ENCODE assay signal across 10 cellular contexts in genomic region chr11:119028346-119029068, GRCh38. TPM values are rescaled to one million over a fixed set of nuclear protein-coding genes. Genes with fewer than 3 reads are reported as not detected.
DNase-seq lines count a peak whose midpoint lies in the region; ATAC-seq and TF ChIP-seq lines count a peak whose summit lies in the region.
"Had no signal": no experiment of that assay in that cellular context is flagged by ENCODE, and none has a peak within 500 bp of the region (broad histone marks: within the 10 kb centered on the region; RNA-seq: fewer than 3 reads in every experiment).

No MANE protein-coding gene starts in this region.

- H3K9me3 Mint-ChIP-seq in GM23338, result no peaks in the 10 kb centered on the region; the same call in 2 of the 3 replicates

- H3K27me3 Mint-ChIP-seq in GM23338 (ENCODE audit: insufficient read depth, low read depth, poor library complexity), result peaks cover 25% of the 10 kb centered on the region

- no peak overlapping the region for H3K14ac ChIP-seq in trophoblast cell (ENCODE audit: low read length)

- peaks cover 9% of the 10 kb centered on the region for H3K36me3 ChIP-seq in GM23338 (ENCODE audit: insufficient read depth)
- H3K36me3 ChIP-seq in trophoblast cell (ENCODE audit: control insufficient read depth in 1 of 2, insufficient read depth in 2 of 2, low read length in 2 of 2), result peaks cover 22 to 35% of the 10 kb centered on the region in 2 experiments
- H3K36me3 ChIP-seq in ascending aorta, result peaks cover 0 to 22% of the 10 kb centered on the region in 2 donors

- H3K27me3 ChIP-seq in GM23338 (ENCODE audit: insufficient read depth), result no peaks in the 10 kb centered on the region
- H3K27me3 ChIP-seq in trophoblast cell (ENCODE audit: insufficient read depth, low read length), result no peaks in the 10 kb centered on the region
- no peaks in the 10 kb centered on the region for H3K27me3 ChIP-seq in ascending aorta

- POLR2A ChIA-PET in RWPE1 (lab: Yijun Ruan, JAX; ENCODE audit: low non-redundant PET), result no interaction called here

- no peak overlapping the region for H2BK5ac ChIP-seq in trophoblast cell (ENCODE audit: low read depth, low read length, poor library complexity)

- peaks cover 33% of the 10 kb centered on the region for H3F3A ChIP-seq in GM23338 (replicated peaks; ENCODE audit: low read depth)

- H3K27ac Mint-ChIP-seq in GM23338, result peak overlapping the region; percentile 46

- TF ChIP-seq CTCF in GM23338 (conservative IDR thresholded peaks at IDR 0.05; ENCODE audit: low read depth in 2 of 2) (no peak), RWPE1 (conservative IDR thresholded peaks at IDR 0.05; ENCODE audit: low read depth) (no peak), epithelial cell of proximal tubule (conservative IDR thresholded peaks at IDR 0.05; ENCODE audit: low read depth, low read length) (no peak), ascending aorta (IDR thresholded peaks at IDR 0.05) (no peak)

- H3K4me2 ChIP-seq in GM23338 (peak overlapping the region; percentile 98; the same call in 1 of the 2 replicates), trophoblast cell (ENCODE audit: low read length) (peak overlapping the region; percentile 20)

- no peak overlapping the region for H2BK120ac ChIP-seq in trophoblast cell (ENCODE audit: insufficient read depth, low read length, poor library complexity)

- H3K79me2 ChIP-seq in GM23338 (replicated peaks; ENCODE audit: insufficient read depth) (peaks cover 8% of the 10 kb centered on the region), trophoblast cell (ENCODE audit: control insufficient read depth, insufficient read depth, low read length, poor library complexity) (peaks cover 10% of the 10 kb centered on the region)

- peaks cover 12% of the 10 kb centered on the region for H4K20me1 ChIP-seq in GM23338 (replicated peaks; ENCODE audit: insufficient read depth)

- H3K9me3 ChIP-seq in trophoblast cell (ENCODE audit: insufficient read depth, low read depth, low read length) (peaks cover 2% of the 10 kb centered on the region), ascending aorta (no peaks in the 10 kb centered on the region)

- H3K4me3 ChIP-seq in GM23338 (peak overlapping the region; percentile 91; the same call in 1 of the 2 replicates), epithelial cell of proximal tubule (ENCODE audit: low read depth, low read length) (peak overlapping the region; percentile 96), trophoblast cell (ENCODE audit: low read depth, low read length) (no peak overlapping the region), ascending aorta (no peak overlapping the region)

- no peak overlapping the region for H2AK5ac ChIP-seq in trophoblast cell (ENCODE audit: low read length)

- WGBS in trophoblast cell (ENCODE audit: extremely low coverage, insufficient coverage, insufficient read length), result no CpG with 5 or more reads among the region's 9 CpGs

- peaks cover 5% of the 10 kb centered on the region for H3K79me1 ChIP-seq in trophoblast cell (ENCODE audit: low read length)

- H3K23ac ChIP-seq in trophoblast cell (ENCODE audit: low read length), result no peak overlapping the region

- DNase-seq in GM23338 (ENCODE audit: low spot score) (no peak), RWPE1 (ENCODE audit: low spot score) (no peak), epithelial cell of proximal tubule (ENCODE audit: low read depth) (no peak), trophoblast cell (no peak), ascending aorta (ENCODE audit: low spot score in 2 of 2) (no peak), SHP77 (lab: John Stamatoyannopoulos, UW) (no peak), NCI-H748 (lab: John Stamatoyannopoulos, UW; ENCODE audit: unreplicated experiment) (no peak)
- DNase-seq: activated CD4-positive, alpha-beta T cell treated with anti-CD3 and anti-CD28 coated beads, Interleukin-2, amount 50 U/mL, for 4 hours; NCI-H1694 had no signal

- H3K9ac ChIP-seq in trophoblast cell (ENCODE audit: low read length), result no peak overlapping the region

- no peak for ATAC-seq in GM23338
- ATAC-seq in GM18873 (IDR thresholded peaks at IDR 0.05; ENCODE audit: low FRiP score, unreplicated experiment), result no peak

- peaks cover 49% of the 10 kb centered on the region for H3K36me3 Mint-ChIP-seq in GM23338 (ENCODE audit: low read depth)

- intact Hi-C loops in ascending aorta (cut with DNase I), result no loop called here

- no peak overlapping the region for H3K18ac ChIP-seq in trophoblast cell (ENCODE audit: low read length)

- H4K91ac ChIP-seq in trophoblast cell (ENCODE audit: low read depth, low read length), result peak overlapping the region; percentile 8

- peaks cover 31% of the 10 kb centered on the region for H3K4me1 Mint-ChIP-seq in GM23338

- H4K8ac ChIP-seq in trophoblast cell (ENCODE audit: low read depth, low read length), result no peak overlapping the region

- H3K9me2 ChIP-seq in GM23338 (ENCODE audit: insufficient read depth), result no peaks in the 10 kb centered on the region

- no peak overlapping the region for H3K4ac ChIP-seq in trophoblast cell (ENCODE audit: low read depth, low read length)

- H2AFZ ChIP-seq in GM23338 (no peak overlapping the region), trophoblast cell (ENCODE audit: insufficient read depth, low read length, poor library complexity) (no peak overlapping the region)

- CTCF ChIA-PET in RWPE1 (lab: Yijun Ruan, JAX), result no interaction called here

- no peak overlapping the region for H3K27ac ChIP-seq in GM23338 (ENCODE audit: low read depth)
- peak overlapping the region; percentile 81 for H3K27ac ChIP-seq in RWPE1
- H3K27ac ChIP-seq in trophoblast cell (ENCODE audit: low read depth, low read length), result no peak overlapping the region
- peak overlapping the region in 1 of 2 donors; percentile 15 for H3K27ac ChIP-seq in ascending aorta

- H2BK12ac ChIP-seq in trophoblast cell (ENCODE audit: low read length), result no peak overlapping the region

- no peak overlapping the region for H4K12ac ChIP-seq in trophoblast cell (ENCODE audit: low read depth, low read length)

- H3K4me1 ChIP-seq in GM23338 (ENCODE audit: insufficient read depth), result peaks cover 14% of the 10 kb centered on the region
- H3K4me1 ChIP-seq in trophoblast cell (ENCODE audit: control insufficient read depth in 1 of 2, insufficient read depth in 2 of 2, low read length in 2 of 2), result peaks cover 32 to 45% of the 10 kb centered on the region in 2 experiments
- H3K4me1 ChIP-seq in ascending aorta, result peaks cover 5 to 13% of the 10 kb centered on the region in 2 donors

- H3K4me3 Mint-ChIP-seq in GM23338, result peak overlapping the region; percentile 76; the same call in 2 of the 3 replicates

RNA-seq across cellular contexts. Expression of gene SLC37A4, which starts 2.2 kb away (rescaled TPM):
- 50.2 and 56.4 TPM in 2 replicates for total RNA-seq in GM23338 (2014; rRNA removed; shearing (Covaris generic))
- polyA plus RNA-seq in GM23338 (2016; fragmentation: Nextera tagmentation; extraction: Ambion mirVana), result 20.0 and 23.4 TPM in 2 replicates
- total RNA-seq in epithelial cell of proximal tubule, result 59.2 and 60.0 TPM in 2 replicates
- polyA plus RNA-seq in trophoblast cell (2013), result 22.4 and 23.1 TPM in 2 replicates
- total RNA-seq in ascending aorta, result 21.2 TPM

RNA-seq across cellular contexts. Expression of gene TRAPPC4, which starts 9.9 kb away (rescaled TPM):
- 79.9 and 97.2 TPM in 2 replicates for total RNA-seq in GM23338 (2014; rRNA removed; shearing (Covaris generic))
- 118 and 142 TPM in 2 replicates for polyA plus RNA-seq in GM23338 (2016; fragmentation: Nextera tagmentation; extraction: Ambion mirVana)
- total RNA-seq in epithelial cell of proximal tubule (116 and 155 TPM in 2 replicates), ascending aorta (41.0 TPM)
- polyA plus RNA-seq in trophoblast cell (2013), result 64.3 and 64.9 TPM in 2 replicates

RNA-seq across cellular contexts. Expression of gene RPS25, which starts 10.4 kb away (rescaled TPM):
- 1,462 and 1,965 TPM in 2 replicates for total RNA-seq in GM23338 (2014; rRNA removed; shearing (Covaris generic))
- 3,622 and 3,632 TPM in 2 replicates for polyA plus RNA-seq in GM23338 (2016; fragmentation: Nextera tagmentation; extraction: Ambion mirVana)
- total RNA-seq in epithelial cell of proximal tubule (1,815 and 2,833 TPM in 2 replicates), ascending aorta (857 TPM)
- polyA plus RNA-seq in trophoblast cell (2013), result 1,849 and 1,855 TPM in 2 replicates

RNA-seq across cellular contexts. Expression of gene HYOU1, which starts 28.5 kb away (rescaled TPM):
- total RNA-seq in GM23338 (2014; rRNA removed; shearing (Covaris generic)), result 221 and 229 TPM in 2 replicates
- polyA plus RNA-seq in GM23338 (2016; fragmentation: Nextera tagmentation; extraction: Ambion mirVana), result 48.2 and 51.6 TPM in 2 replicates
- total RNA-seq in epithelial cell of proximal tubule, result 115 and 135 TPM in 2 replicates
- polyA plus RNA-seq in trophoblast cell (2013), result 230 and 246 TPM in 2 replicates
- total RNA-seq in ascending aorta, result 98.4 TPM

RNA-seq across cellular contexts. Expression of gene CENATAC, which starts 30.6 kb away (rescaled TPM):
- total RNA-seq in GM23338 (2014; rRNA removed; shearing (Covaris generic)), result 34.3 and 34.5 TPM in 2 replicates
- polyA plus RNA-seq in GM23338 (2016; fragmentation: Nextera tagmentation; extraction: Ambion mirVana), result 31.7 and 33.4 TPM in 2 replicates
- total RNA-seq in epithelial cell of proximal tubule (13.0 and 14.1 TPM in 2 replicates), ascending aorta (67.7 TPM)
- 20.6 and 22.3 TPM in 2 replicates for polyA plus RNA-seq in trophoblast cell (2013)

Comparison
In these comparisons a context has a peak if more than half of its experiments do, and no peak if none do; other contexts are left out.
1. H3K4me3 ChIP-seq: peak in GM23338 (single experiment) and epithelial cell of proximal tubule (single experiment); none in trophoblast cell (single experiment) and ascending aorta (0 of 2).